In the genomic region with DNA sequence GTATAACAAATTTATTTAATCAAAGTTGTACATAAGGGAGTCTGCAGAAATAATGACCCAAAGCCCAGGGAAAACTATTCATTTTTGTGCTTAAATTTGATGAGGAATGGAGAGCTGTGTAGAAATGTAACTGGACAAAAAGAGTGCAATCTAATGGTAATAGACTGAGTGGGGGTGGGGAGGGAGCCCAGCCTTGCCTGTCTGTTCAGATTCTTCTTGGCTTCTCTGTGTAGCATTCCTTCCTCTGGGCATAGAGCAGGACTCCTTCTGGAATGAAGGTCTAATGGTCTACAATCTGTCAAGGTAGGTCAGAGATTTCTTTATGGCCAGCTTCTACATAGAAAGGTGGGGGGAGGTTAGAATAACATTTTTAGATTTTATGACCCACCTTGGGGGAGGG, we compare ENCODE assay signal across 9 cellular contexts.
"Had no signal": no experiment of that assay in that cellular context is flagged by ENCODE, and none has a peak within 500 bp of the region (broad histone marks: within the 10 kb centered on the region; RNA-seq: fewer than 3 reads in every experiment).

No MANE protein-coding gene starts in this region.

- H3K4me2 ChIP-seq: GM23338 had no signal

- H3K27ac ChIP-seq: GM23248 had no signal

- H3K4me1 ChIP-seq: HAP-1 had no signal

- H3K4me3 ChIP-seq: GM23248, GM23338, HAP-1 had no signal

- H2AFZ ChIP-seq: GM23248, GM23338 had no signal

- H3K9me3 ChIP-seq: HAP-1 had no signal

- H3K27ac Mint-ChIP-seq: GM23338, H9, HFFc6 had no signal

- ATAC-seq: GM23338, HCT116 had no signal

- H3K9ac ChIP-seq: GM23248 had no signal

- DNase-seq: GM23248, GOT3, H7, H9, HCEC 1CT, HFFc6 had no signal

- H3K4me1 Mint-ChIP-seq: GM23338 had no signal

- H3K4me3 Mint-ChIP-seq: GM23338, H9, HFFc6 had no signal

- H3K36me3 ChIP-seq: HAP-1 had no signal
